Comparison of ENCODE assay signal across 8 cellular contexts in the genomic region with DNA sequence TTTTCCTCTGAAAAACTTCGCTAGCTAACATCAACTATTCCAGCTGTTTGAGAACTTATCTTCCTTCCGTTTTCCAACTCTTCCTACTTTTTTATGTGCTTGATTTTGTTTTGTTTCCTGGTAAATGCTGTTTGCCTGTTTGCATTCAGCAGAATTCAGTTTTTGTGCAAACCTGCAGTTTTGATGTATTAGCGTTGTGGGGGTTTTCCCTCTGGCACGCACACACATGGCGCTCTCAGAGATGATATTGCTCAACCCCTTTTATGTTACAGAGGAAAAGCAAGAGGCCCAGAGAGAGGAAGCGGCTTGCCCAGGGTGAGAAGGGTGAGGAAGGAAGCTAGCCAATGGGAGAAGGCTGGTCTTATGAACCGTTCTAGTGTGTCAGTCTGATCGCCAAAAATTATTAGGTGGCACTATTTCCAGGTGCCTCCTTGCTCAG. TPM values are rescaled to one million over a fixed set of nuclear protein-coding genes. Genes with fewer than 3 reads are reported as not detected.
DNase-seq lines count a peak whose midpoint lies in the region; ATAC-seq and TF ChIP-seq lines count a peak whose summit lies in the region.

No MANE protein-coding gene starts in this region.

- peaks cover 33% of the 10 kb centered on the region for H3K36me3 Mint-ChIP-seq in activated T-helper 17 cell treated with anti-CD3 and anti-CD28 coated beads, Interleukin-2, amount 50 U/mL, for 72 hours (ENCODE audit: low read depth)

- H3K27me3 ChIP-seq in Peyer's patch (no peaks in the 10 kb centered on the region), ovary (no peaks in the 10 kb centered on the region), aorta (ENCODE audit: control insufficient read depth in 1 of 2, insufficient read depth in 2 of 2, low read length in 1 of 2) (no peaks in the 10 kb centered on the region)

- H3K9me3 Mint-ChIP-seq in activated T-helper 17 cell treated with anti-CD3 and anti-CD28 coated beads, Interleukin-2, amount 50 U/mL, for 72 hours, result no peaks in the 10 kb centered on the region

- H3K4me1 ChIP-seq in Peyer's patch (peaks cover 0 to 4% (median 0%) of the 10 kb centered on the region in 4 donors), ovary (ENCODE audit: insufficient read depth) (peaks cover 1% of the 10 kb centered on the region), aorta (ENCODE audit: control insufficient read depth in 1 of 2, insufficient read depth in 2 of 2, low read length in 2 of 2) (peaks cover 0 to 2% of the 10 kb centered on the region in 2 donors)

- H3K27ac Mint-ChIP-seq in activated T-helper 17 cell treated with anti-CD3 and anti-CD28 coated beads, Interleukin-2, amount 50 U/mL, for 72 hours, result peak overlapping the region; percentile 96

- ATAC-seq in HG03139 (IDR thresholded peaks at IDR 0.05; ENCODE audit: unreplicated experiment) (peak; percentile 38), aorta (ENCODE audit: low FRiP score) (peak; percentile 67)
- ATAC-seq in activated T-helper 17 cell treated with anti-CD3 and anti-CD28 coated beads, Interleukin-2, amount 50 U/mL, for 72 hours (replicated peaks), result peak; percentile 59

- peak in 1 of 2 donors; percentile 8 for TF ChIP-seq POLR2A in Peyer's patch (IDR thresholded peaks at IDR 0.05)
- TF ChIP-seq POLR2A in ovary (IDR thresholded peaks at IDR 0.05), result no peak

- TF ChIP-seq EP300 in ovary (IDR thresholded peaks at IDR 0.05), result no peak

- WGBS in ovary, 3 donors, result 5 to 10% (median 7%) methylated on average over 8 of the region's 8 CpGs
- WGBS in aorta, 2 donors, result 20 to 21% methylated on average over 8 of the region's 8 CpGs

- DNase-seq in NCI-H1694 (lab: John Stamatoyannopoulos, UW), result peak; percentile 5
- no peak for DNase-seq in NCI-H1694 treated with DMSO at 0.1 percent for 48 hours (lab: John Stamatoyannopoulos, UW)
- peak in 2 of 3 donors; percentile 56 to 75 for DNase-seq in Peyer's patch
- DNase-seq in glomerular visceral epithelial cell (ENCODE audit: extremely low spot score), result peak; percentile 68
- peak in 4 of 5 donors; percentile 22 to 55 (median 38) for DNase-seq in ovary
- peak in 1 of 2 donors; percentile 79 for DNase-seq in aorta

- H3K4me3 ChIP-seq in Peyer's patch (peak overlapping the region; percentile 59 to 84 (median 80)), ovary (peak overlapping the region; percentile 62), aorta (ENCODE audit: low read length in 2 of 2) (peak overlapping the region; percentile 28 to 43)

- intact Hi-C loops in ovary (cut with DNase I), result no loop called here
- intact Hi-C loops in aorta (cut with DNase I), result loop anchor here in 1 of 2 donors (5.0 to 10.0 kb wide), 3 partner anchors 56 to 197 kb away; no protein-coding TSS in a partner anchor

- peak overlapping the region; percentile 98 for H3K4me3 Mint-ChIP-seq in activated T-helper 17 cell treated with anti-CD3 and anti-CD28 coated beads, Interleukin-2, amount 50 U/mL, for 72 hours

- H3K27me3 Mint-ChIP-seq in activated T-helper 17 cell treated with anti-CD3 and anti-CD28 coated beads, Interleukin-2, amount 50 U/mL, for 72 hours, result no peaks in the 10 kb centered on the region

- H3K27ac ChIP-seq in Peyer's patch (peak overlapping the region; percentile 86 to 93 (median 87)), ovary (peak overlapping the region in 1 of 2 donors; percentile 50), aorta (ENCODE audit: low read depth in 1 of 2, low read length in 2 of 2) (no peak overlapping the region)

- H3K4me1 Mint-ChIP-seq in activated T-helper 17 cell treated with anti-CD3 and anti-CD28 coated beads, Interleukin-2, amount 50 U/mL, for 72 hours, result peaks cover 26% of the 10 kb centered on the region

- H3K9me3 ChIP-seq in Peyer's patch (no peaks in the 10 kb centered on the region), ovary (no peaks in the 10 kb centered on the region), aorta (ENCODE audit: control insufficient read depth, low read length) (no peaks in the 10 kb centered on the region)

- H3K36me3 ChIP-seq in Peyer's patch (peaks cover 0 to 7% (median 0%) of the 10 kb centered on the region in 3 donors), ovary (no peaks in the 10 kb centered on the region), aorta (ENCODE audit: control insufficient read depth in 1 of 2, insufficient read depth in 2 of 2, low read length in 1 of 2) (no peaks in the 10 kb centered on the region)

- TF ChIP-seq CTCF in Peyer's patch (IDR thresholded peaks at IDR 0.05), result no peak
- no peak for TF ChIP-seq CTCF in ovary (IDR thresholded peaks at IDR 0.05)

RNA-seq across cellular contexts. Expression of gene CTSC, which starts 0.7 kb away (rescaled TPM):
- total RNA-seq in Peyer's patch (10 to 100 TPM; 38.5 to 66.8 (median 43.0) TPM), ovary (10 to 100 TPM; 20.3 to 51.2 (median 29.2) TPM), aorta (100 to 1,000 TPM; 106 to 176 TPM)
- 100 to 1,000 TPM in 1 of 2 donors, 10 to 100 TPM in 1; 57.3 to 142 TPM for total RNA-seq in activated T-helper 17 cell treated with anti-CD3 and anti-CD28 coated beads, Interleukin-2, amount 50 U/mL, for 72 hours
- polyA plus RNA-seq in ovary (100 to 1,000 TPM in 1 of 2 donors, 10 to 100 TPM in 1; 22.0 to 257 TPM), aorta (10 to 100 TPM; 22.7 to 48.0 TPM)

Comparison
In these comparisons a context has a peak if more than half of its experiments do, and no peak if none do; other contexts are left out.
1. H3K27ac ChIP-seq: peak in Peyer's patch (4 of 4); none in aorta (0 of 2).
2. Peak in every context shown above with its lines, with median percentiles within 50 percentile points of each other: ATAC-seq and H3K4me3 ChIP-seq.